Comparison of ENCODE assay signal across 8 cellular contexts in the genomic region with DNA sequence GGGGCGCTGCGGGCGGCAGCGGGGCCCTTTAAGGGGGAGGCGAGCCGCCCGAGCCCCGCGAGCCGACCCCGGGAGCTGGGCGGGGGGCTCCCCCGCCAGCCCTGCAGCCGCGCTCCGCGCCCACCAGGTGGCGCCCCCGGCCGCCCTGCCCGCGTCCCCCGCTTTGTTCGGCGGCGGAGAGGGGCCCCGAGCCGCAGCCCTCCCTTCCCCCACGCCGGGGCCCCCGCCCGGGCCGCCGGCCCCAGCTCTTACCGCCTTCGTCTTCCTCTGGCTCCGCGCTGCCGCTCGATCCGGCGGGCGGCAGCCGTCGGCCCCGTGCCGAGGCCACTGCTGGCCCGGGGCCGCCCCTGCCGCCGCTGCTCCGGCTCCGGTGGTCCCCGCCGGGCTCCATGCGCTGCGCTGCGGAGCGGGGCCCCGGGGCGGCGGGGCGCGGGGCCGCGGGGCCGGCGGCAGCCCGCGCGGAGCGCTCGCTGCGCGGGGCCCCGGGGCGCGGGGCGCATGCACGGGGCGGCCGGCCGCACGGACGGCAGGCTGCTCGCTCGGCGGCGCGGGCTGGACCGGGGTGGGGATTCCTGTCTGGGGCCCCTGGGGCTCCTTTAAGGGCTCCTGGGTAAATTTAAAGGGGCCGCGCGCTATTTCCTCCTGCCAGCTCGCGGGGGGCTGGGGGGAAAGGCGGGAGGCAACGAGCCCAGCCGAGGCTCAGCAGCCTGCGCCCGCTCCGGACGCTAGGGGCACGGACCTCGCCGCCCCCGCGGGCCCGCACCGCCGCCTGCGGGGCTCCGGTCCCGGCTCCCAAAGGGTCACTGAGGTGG. TPM values are rescaled to one million over a fixed set of nuclear protein-coding genes. Genes with fewer than 3 reads are reported as not detected.
A peak's percentile ranks its signal among the peaks of the same experiment; 100 is the strongest.
DNase-seq lines count a peak whose midpoint lies in the region; ATAC-seq lines count a peak whose summit lies in the region.

A gene (minus strand): TSS at position 544 of the 812 bp plus-strand sequence. CDS start 153 bp downstream, at position 391.

- peak within 1 kb of the TSS; percentile 86 to 96 (median 91) for H3K27ac Mint-ChIP-seq in CD4-positive, CD25-positive, alpha-beta regulatory T cell

- H3K27me3 Mint-ChIP-seq in CD4-positive, CD25-positive, alpha-beta regulatory T cell = peaks cover 39% of the 10 kb centered on the region

- under 1% methylated on average over 114 of the region's 114 CpGs for WGBS in right cardiac atrium

- peaks cover 0 to 17% (median 8%) of the 10 kb centered on the region in 4 donors for H3K4me1 Mint-ChIP-seq in CD4-positive, CD25-positive, alpha-beta regulatory T cell

- H3K4me1 ChIP-seq in CD4-positive, CD25-positive, alpha-beta regulatory T cell (ENCODE audit: control insufficient read depth, insufficient read depth, low read length, poor library complexity, severe bottlenecking) = peaks cover 17% of the 10 kb centered on the region
- H3K4me1 ChIP-seq in right cardiac atrium (ENCODE audit: control insufficient read depth, insufficient read depth, low read length) = peaks cover 4% of the 10 kb centered on the region

- no peaks in the 10 kb centered on the region for H3K36me3 Mint-ChIP-seq in CD4-positive, CD25-positive, alpha-beta regulatory T cell

- peaks cover 5% of the 10 kb centered on the region for H3K27me3 ChIP-seq in CD4-positive, CD25-positive, alpha-beta regulatory T cell (ENCODE audit: control insufficient read depth, insufficient read depth, low read length)
- no peaks in the 10 kb centered on the region for H3K27me3 ChIP-seq in right cardiac atrium (ENCODE audit: control insufficient read depth, insufficient read depth)

- peak; percentile 42 to 57 (median 51) for DNase-seq in CD4-positive, CD25-positive, alpha-beta regulatory T cell
- DNase-seq in T follicular helper cell (ENCODE audit: low read depth) (peak; percentile 43), anterior cingulate cortex (lab: John Stamatoyannopoulos, UW) (peak in 39 of 58 donors; percentile 26 to 81 (median 45)), right cardiac atrium (peak; percentile 75 to 88 (median 86)), renal cortical epithelial cell (ENCODE audit: low read depth) (no peak)

- H3K27ac ChIP-seq in CD4-positive, CD25-positive, alpha-beta regulatory T cell (ENCODE audit: insufficient read depth, low read length, poor library complexity, severe bottlenecking) = no peak within 1 kb of the TSS
- peak within 1 kb of the TSS; percentile 61 for H3K27ac ChIP-seq in KOPT-K1 (ENCODE audit: low read depth, low read length, poor library complexity, severe bottlenecking)
- H3K27ac ChIP-seq in right cardiac atrium (ENCODE audit: low read length) = peak within 1 kb of the TSS; percentile 79

- peak; percentile 63 to 70 for ATAC-seq in CD4-positive, CD25-positive, alpha-beta regulatory T cell (ENCODE audit: low read depth in 2 of 2)
- ATAC-seq in GM19467 (IDR thresholded peaks at IDR 0.05; ENCODE audit: unreplicated experiment) (peak; percentile 53), right cardiac atrium (peak; percentile 17 to 32), GM18858 (IDR thresholded peaks at IDR 0.05; ENCODE audit: unreplicated experiment) (no peak)

- intact Hi-C loops in right cardiac atrium (cut with DNase I) = loop anchor here in 2 of 4 donors (5.0 to 10.0 kb wide), 3 partner anchors 44 to 179 kb away; a partner anchor contains a TSS

- H3K36me3 ChIP-seq in CD4-positive, CD25-positive, alpha-beta regulatory T cell (ENCODE audit: control insufficient read depth, insufficient read depth, low read length) = no peaks in the 10 kb centered on the region
- H3K36me3 ChIP-seq in KOPT-K1 (ENCODE audit: insufficient read depth, low read length) = peaks cover 14% of the 10 kb centered on the region; the same call in 1 of the 2 replicates

- peaks cover 0 to 3% (median 0%) of the 10 kb centered on the region in 7 donors for H3K9me3 Mint-ChIP-seq in CD4-positive, CD25-positive, alpha-beta regulatory T cell

- peak within 1 kb of the TSS; percentile 79 for H3K4me3 ChIP-seq in CD4-positive, CD25-positive, alpha-beta regulatory T cell (ENCODE audit: low read depth, low read length)
- H3K4me3 ChIP-seq in right cardiac atrium (ENCODE audit: low read length) = peak within 1 kb of the TSS; percentile 99

- no peaks in the 10 kb centered on the region for H3K9me3 ChIP-seq in CD4-positive, CD25-positive, alpha-beta regulatory T cell (ENCODE audit: control insufficient read depth in 2 of 2, low read length in 2 of 2)
- no peaks in the 10 kb centered on the region for H3K9me3 ChIP-seq in KOPT-K1 (ENCODE audit: insufficient read depth, low read length, poor library complexity, severe bottlenecking)
- H3K9me3 ChIP-seq in right cardiac atrium (ENCODE audit: control insufficient read depth, low read length) = no peaks in the 10 kb centered on the region

- peak within 1 kb of the TSS; percentile 88 to 100 (median 95) for H3K4me3 Mint-ChIP-seq in CD4-positive, CD25-positive, alpha-beta regulatory T cell

RNA-seq across cellular contexts. Expression of the gene that starts here (rescaled TPM):
- total RNA-seq in CD4-positive, CD25-positive, alpha-beta regulatory T cell = 2.2 TPM
- polyA plus RNA-seq in CD4-positive, CD25-positive, alpha-beta regulatory T cell = under 1 TPM in 3 of 4 donors, not detected in 1; 0.07 to 0.13 (median 0.08) TPM
- total RNA-seq in right cardiac atrium = 10 to 100 TPM; 13.9 to 17.7 (median 15.4) TPM
- polyA plus RNA-seq in right cardiac atrium = 7.9 TPM
- 8.9 and 18.4 TPM in 2 replicates for total RNA-seq in renal cortical epithelial cell
